17 cellular contexts compared by ENCODE assay signal in the genomic region with DNA sequence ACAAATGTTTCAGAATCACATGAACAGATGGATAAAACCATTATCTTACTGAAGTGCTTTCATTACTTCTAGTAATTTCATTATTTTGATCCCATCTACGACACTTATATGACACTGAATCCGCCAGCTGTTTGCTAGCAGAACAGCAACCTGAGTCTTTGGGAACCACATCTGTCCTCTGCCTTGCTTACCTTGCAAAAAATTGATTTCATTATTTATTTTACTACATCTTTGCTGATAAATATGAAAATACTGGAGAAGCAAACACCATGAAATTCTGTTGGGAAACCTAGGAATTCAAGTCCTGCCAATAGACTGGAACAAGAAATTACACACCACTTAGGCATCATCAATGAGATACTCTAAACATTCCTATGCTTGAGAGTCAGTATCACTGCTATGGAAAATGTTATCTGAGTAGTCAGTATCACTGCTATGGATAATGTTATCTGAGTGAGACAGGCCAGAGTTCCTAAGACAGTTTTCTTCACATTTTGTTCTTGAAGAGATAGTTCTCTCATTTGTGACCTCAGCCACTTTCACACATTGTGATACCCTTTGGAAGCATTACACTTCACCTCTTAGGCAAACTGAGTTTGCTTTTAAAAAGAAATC.
DNase-seq lines count a peak whose midpoint lies in the region; ATAC-seq, FAIRE-seq and TF ChIP-seq lines count a peak whose summit lies in the region.
"Had no signal": no experiment of that assay in that cellular context is flagged by ENCODE, and none has a peak within 500 bp of the region (broad histone marks: within the 10 kb centered on the region; RNA-seq: fewer than 3 reads in every experiment).

No MANE protein-coding gene starts in this region.

- POLR2A ChIA-PET in activated CD4-positive, alpha-beta T cell treated with anti-CD3 and anti-CD28 coated beads, Interleukin-2, amount 10 ng/mL, durations not matched to agents 7 days and 5 days (lab: Charles Lee): no interaction called here
- POLR2A ChIA-PET in activated CD8-positive, alpha-beta T cell treated with anti-CD3 and anti-CD28 coated beads for 36 hours (lab: Charles Lee): no interaction called here

- no peaks in the 10 kb centered on the region for H3K27me3 Mint-ChIP-seq in astrocyte (ENCODE audit: low read depth, unreplicated experiment)
- H3K27me3 Mint-ChIP-seq in activated CD4-positive, alpha-beta T cell treated with anti-CD3 and anti-CD28 coated beads, Interleukin-2, amount 10 ng/mL, durations not matched to agents 7 days and 5 days: no peaks in the 10 kb centered on the region
- peaks cover 1% of the 10 kb centered on the region for H3K27me3 Mint-ChIP-seq in activated CD8-positive, alpha-beta T cell treated with anti-CD3 and anti-CD28 coated beads for 36 hours
- H3K27me3 Mint-ChIP-seq: activated naive CD4-positive, alpha-beta T cell treated with anti-CD3 and anti-CD28 coated beads, Interleukin-2, amount 50 U/mL, for 24 hours; stimulated activated naive CD8-positive, alpha-beta T cell treated with anti-CD3 and anti-CD28 coated beads, Interleukin-15, Interleukin-2, amounts not matched to agents 100 ng/mL and 50 ng/mL, for 24 hours had no signal

- no peaks in the 10 kb centered on the region for H4K20me1 ChIP-seq in BLaER1 treated with 17β-estradiol and CSF1 and Interleukin-3, amounts not matched to agents 10 nM and 100 nM
- H4K20me1 ChIP-seq in astrocyte (ENCODE audit: insufficient read depth, low read length): no peaks in the 10 kb centered on the region

- H3K27ac Mint-ChIP-seq in astrocyte (ENCODE audit: unreplicated experiment): peak overlapping the region; percentile 90
- H3K27ac Mint-ChIP-seq in activated CD4-positive, alpha-beta T cell treated with anti-CD3 and anti-CD28 coated beads, Interleukin-2, amount 10 ng/mL, durations not matched to agents 7 days and 5 days: no peak overlapping the region
- H3K27ac Mint-ChIP-seq in activated CD8-positive, alpha-beta T cell treated with anti-CD3 and anti-CD28 coated beads for 36 hours: no peak overlapping the region
- H3K27ac Mint-ChIP-seq: activated naive CD4-positive, alpha-beta T cell treated with anti-CD3 and anti-CD28 coated beads, Interleukin-2, amount 50 U/mL, for 24 hours; immature natural killer cell; stimulated activated naive CD8-positive, alpha-beta T cell treated with anti-CD3 and anti-CD28 coated beads, Interleukin-15, Interleukin-2, amounts not matched to agents 100 ng/mL and 50 ng/mL, for 24 hours had no signal

- peak overlapping the region in 1 of 11 experiments; percentile 13; a peak in 1 of 22 replicates for H3K27ac ChIP-seq in BLaER1 treated with 17β-estradiol and CSF1 and Interleukin-3, amounts not matched to agents 10 nM and 100 nM
- peak overlapping the region; percentile 86 for H3K27ac ChIP-seq in astrocyte (ENCODE audit: low read depth, low read length)
- H3K27ac ChIP-seq: WERI-Rb-1 had no signal

- CTCF ChIA-PET in activated CD4-positive, alpha-beta T cell treated with anti-CD3 and anti-CD28 coated beads, Interleukin-2, amount 10 ng/mL, durations not matched to agents 7 days and 5 days (lab: Charles Lee): no interaction called here
- CTCF ChIA-PET in activated CD8-positive, alpha-beta T cell treated with anti-CD3 and anti-CD28 coated beads for 36 hours (lab: Charles Lee): no interaction called here

- TF ChIP-seq CTCF in astrocyte (IDR thresholded peaks at IDR 0.05; ENCODE audit: insufficient read depth, low read depth, low read length): no peak
- no peak for TF ChIP-seq CTCF in activated CD8-positive, alpha-beta T cell treated with anti-CD3 and anti-CD28 coated beads for 36 hours (IDR thresholded peaks at IDR 0.05)

- H3K79me2 ChIP-seq in astrocyte (ENCODE audit: insufficient read depth, low read length): no peaks in the 10 kb centered on the region

- no peaks in the 10 kb centered on the region for H3K27me3 ChIP-seq in BLaER1 treated with 17β-estradiol and CSF1 and Interleukin-3, amounts not matched to agents 10 nM and 100 nM
- H3K27me3 ChIP-seq in astrocyte (ENCODE audit: insufficient read depth, low read length): no peaks in the 10 kb centered on the region

- no peak overlapping the region for H2AFZ ChIP-seq in astrocyte (ENCODE audit: low read depth, low read length)

- ATAC-seq in HG03066 (IDR thresholded peaks at IDR 0.05; ENCODE audit: low read depth, unreplicated experiment): peak; percentile 13
- ATAC-seq in activated CD8-positive, alpha-beta T cell treated with anti-CD3 and anti-CD28 coated beads for 36 hours: no peak

- FAIRE-seq in astrocyte (lab: Jason Lieb, UNC): no peak

- H3K4me1 ChIP-seq in BLaER1 treated with 17β-estradiol and CSF1 and Interleukin-3, amounts not matched to agents 10 nM and 100 nM: peaks cover 6 to 17% (median 12%) of the 10 kb centered on the region in 10 experiments; a peak in 19 of 20 replicates
- H3K4me1 ChIP-seq in astrocyte (ENCODE audit: insufficient read depth, low read length): peaks cover 42% of the 10 kb centered on the region

- H3K4me2 ChIP-seq in BLaER1 treated with 17β-estradiol and CSF1 and Interleukin-3, amounts not matched to agents 10 nM and 100 nM: peak overlapping the region in 9 of 11 experiments; percentile 5 to 64 (median 46); a peak in 17 of 22 replicates
- H3K4me2 ChIP-seq in astrocyte (ENCODE audit: low read length): peak overlapping the region; percentile 67

- H3K9ac ChIP-seq in BLaER1 treated with 17β-estradiol and CSF1 and Interleukin-3, amounts not matched to agents 10 nM and 100 nM: no peak overlapping the region
- H3K9ac ChIP-seq in astrocyte (ENCODE audit: low read length): peak overlapping the region; percentile 74

- H3K4me3 Mint-ChIP-seq in astrocyte (ENCODE audit: unreplicated experiment): no peak overlapping the region
- H3K4me3 Mint-ChIP-seq in activated CD4-positive, alpha-beta T cell treated with anti-CD3 and anti-CD28 coated beads, Interleukin-2, amount 10 ng/mL, durations not matched to agents 7 days and 5 days: no peak overlapping the region
- no peak overlapping the region for H3K4me3 Mint-ChIP-seq in activated CD8-positive, alpha-beta T cell treated with anti-CD3 and anti-CD28 coated beads for 36 hours
- H3K4me3 Mint-ChIP-seq: activated naive CD4-positive, alpha-beta T cell treated with anti-CD3 and anti-CD28 coated beads, Interleukin-2, amount 50 U/mL, for 24 hours; immature natural killer cell; stimulated activated naive CD8-positive, alpha-beta T cell treated with anti-CD3 and anti-CD28 coated beads, Interleukin-15, Interleukin-2, amounts not matched to agents 100 ng/mL and 50 ng/mL, for 24 hours had no signal

- peak; percentile 63 for DNase-seq in astrocyte (ENCODE audit: low read depth)
- peak; percentile 88 for DNase-seq in kidney tubule cell (ENCODE audit: low spot score)
- no peak for DNase-seq in activated CD4-positive, alpha-beta T cell treated with anti-CD3 and anti-CD28 coated beads, Interleukin-2, amount 10 ng/mL, durations not matched to agents 7 days and 5 days
- DNase-seq in activated CD8-positive, alpha-beta T cell treated with anti-CD3 and anti-CD28 coated beads for 36 hours: no peak
- DNase-seq in T-helper 2 cell: no peak
- DNase-seq in stimulated activated CD4-positive, alpha-beta T cell treated with anti-CD3 and anti-CD28 coated beads, Interleukin-1b, Interleukin-23, amount 100 ng/mL, for 48 hours: no peak
- DNase-seq: foreskin fibroblast, HCEC 1CT, immature natural killer cell, NCI-H1694 treated with DMSO at 0.1 percent for 48 hours, NCI-H774, right cardiac atrium, WERI-Rb-1 had no signal

- intact Hi-C loops in activated CD8-positive, alpha-beta T cell treated with anti-CD3 and anti-CD28 coated beads for 36 hours (cut with micrococcal nuclease): no loop called here

- H3K9me3 ChIP-seq in BLaER1 treated with 17β-estradiol and CSF1 and Interleukin-3, amounts not matched to agents 10 nM and 100 nM (replicated peaks in 1 of 11): no peaks in the 10 kb centered on the region
- no peaks in the 10 kb centered on the region for H3K9me3 ChIP-seq in astrocyte (ENCODE audit: insufficient read depth, low read depth, low read length)

- no peak overlapping the region for H3K4me3 ChIP-seq in BLaER1 treated with 17β-estradiol and CSF1 and Interleukin-3, amounts not matched to agents 10 nM and 100 nM
- H3K4me3 ChIP-seq in astrocyte (ENCODE audit: insufficient read depth, low read depth, low read length): no peak overlapping the region

- H3K9me3 Mint-ChIP-seq in astrocyte (ENCODE audit: unreplicated experiment): no peaks in the 10 kb centered on the region
- H3K9me3 Mint-ChIP-seq in activated CD4-positive, alpha-beta T cell treated with anti-CD3 and anti-CD28 coated beads, Interleukin-2, amount 10 ng/mL, durations not matched to agents 7 days and 5 days: no peaks in the 10 kb centered on the region
- H3K9me3 Mint-ChIP-seq in activated CD8-positive, alpha-beta T cell treated with anti-CD3 and anti-CD28 coated beads for 36 hours: no peaks in the 10 kb centered on the region
- H3K9me3 Mint-ChIP-seq: activated naive CD4-positive, alpha-beta T cell treated with anti-CD3 and anti-CD28 coated beads, Interleukin-2, amount 50 U/mL, for 24 hours; stimulated activated naive CD8-positive, alpha-beta T cell treated with anti-CD3 and anti-CD28 coated beads, Interleukin-15, Interleukin-2, amounts not matched to agents 100 ng/mL and 50 ng/mL, for 24 hours had no signal

- no peaks in the 10 kb centered on the region for H3K36me3 Mint-ChIP-seq in astrocyte (ENCODE audit: low read depth, unreplicated experiment)
- H3K36me3 Mint-ChIP-seq in activated CD4-positive, alpha-beta T cell treated with anti-CD3 and anti-CD28 coated beads, Interleukin-2, amount 10 ng/mL, durations not matched to agents 7 days and 5 days (ENCODE audit: low read depth): no peaks in the 10 kb centered on the region
- no peaks in the 10 kb centered on the region for H3K36me3 Mint-ChIP-seq in activated CD8-positive, alpha-beta T cell treated with anti-CD3 and anti-CD28 coated beads for 36 hours (ENCODE audit: low read depth)
- H3K36me3 Mint-ChIP-seq: activated naive CD4-positive, alpha-beta T cell treated with anti-CD3 and anti-CD28 coated beads, Interleukin-2, amount 50 U/mL, for 24 hours; immature natural killer cell had no signal

- no peaks in the 10 kb centered on the region for H3K36me3 ChIP-seq in BLaER1 treated with 17β-estradiol and CSF1 and Interleukin-3, amounts not matched to agents 10 nM and 100 nM
- no peaks in the 10 kb centered on the region for H3K36me3 ChIP-seq in astrocyte (ENCODE audit: insufficient read depth, low read length)
- H3K36me3 ChIP-seq: WERI-Rb-1 had no signal

- peaks cover 14% of the 10 kb centered on the region for H3K4me1 Mint-ChIP-seq in astrocyte (ENCODE audit: low read depth, unreplicated experiment)
- no peaks in the 10 kb centered on the region for H3K4me1 Mint-ChIP-seq in activated CD4-positive, alpha-beta T cell treated with anti-CD3 and anti-CD28 coated beads, Interleukin-2, amount 10 ng/mL, durations not matched to agents 7 days and 5 days
- H3K4me1 Mint-ChIP-seq in activated CD8-positive, alpha-beta T cell treated with anti-CD3 and anti-CD28 coated beads for 36 hours (ENCODE audit: low read depth): no peaks in the 10 kb centered on the region
- H3K4me1 Mint-ChIP-seq: activated naive CD4-positive, alpha-beta T cell treated with anti-CD3 and anti-CD28 coated beads, Interleukin-2, amount 50 U/mL, for 24 hours; immature natural killer cell had no signal

Comparison
In these comparisons a context has a peak if more than half of its experiments do, and no peak if none do; other contexts are left out.
1. DNase-seq: peak in astrocyte (single experiment) and kidney tubule cell (single experiment); none in activated CD4-positive, alpha-beta T cell treated with anti-CD3 and anti-CD28 coated beads, Interleukin-2, amount 10 ng/mL, durations not matched to agents 7 days and 5 days (single experiment), activated CD8-positive, alpha-beta T cell treated with anti-CD3 and anti-CD28 coated beads for 36 hours (single experiment), T-helper 2 cell (0 of 5) and stimulated activated CD4-positive, alpha-beta T cell treated with anti-CD3 and anti-CD28 coated beads, Interleukin-1b, Interleukin-23, amount 100 ng/mL, for 48 hours (single experiment).